In the genomic region with DNA sequence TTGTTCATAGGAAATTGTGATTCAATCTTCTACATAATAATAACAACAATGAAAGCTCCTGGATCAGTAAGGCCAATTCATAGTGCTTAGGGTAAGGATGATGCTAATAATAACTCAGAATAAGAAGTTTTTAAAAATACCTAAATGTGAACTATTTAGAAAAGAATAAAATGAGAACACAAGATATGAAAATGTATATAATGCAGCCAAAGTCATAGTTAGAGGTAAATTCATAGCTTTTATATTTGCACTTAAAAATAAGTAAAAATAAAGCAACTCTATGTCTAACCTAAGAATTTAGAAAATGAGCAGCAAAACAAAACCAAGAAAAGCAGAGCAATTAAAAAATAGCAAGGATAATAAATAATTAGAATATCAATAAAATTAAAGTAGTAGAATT, we compare ENCODE assay signal across 20 cellular contexts.
"Had no signal": no experiment of that assay in that cellular context is flagged by ENCODE, and none has a peak within 500 bp of the region (broad histone marks: within the 10 kb centered on the region; RNA-seq: fewer than 3 reads in every experiment).

No MANE protein-coding gene starts in this region.

- H3K4me3 ChIP-seq: MG63, SJCRH30 had no signal

- H3K4me1 Mint-ChIP-seq: IgD-negative memory B cell had no signal

- H3K27me3 ChIP-seq: MG63, SJCRH30 had no signal

- H3K9me3 ChIP-seq: SJCRH30 had no signal

- FAIRE-seq: HTR-8/SVneo had no signal

- H3K36me3 ChIP-seq: MG63, SJCRH30 had no signal

- H3K4me3 Mint-ChIP-seq: IgD-negative memory B cell had no signal

- H3K27ac ChIP-seq: HL-60, SJCRH30 had no signal

- H3K27ac Mint-ChIP-seq: IgD-negative memory B cell had no signal

- DNase-seq: KBM-7, MG63, NCI-H1092, NCI-H1105 treated with DMSO at 0.1 percent for 48 hours, NCI-H1436, NCI-H187, NCI-H2029, NCI-H2081 treated with DMSO at 0.1 percent for 48 hours, NCI-H2171, NCI-H226, NCI-H446, NCI-H510A, NCI-H524 treated with DMSO at 0.1 percent for 48 hours, NCI-H69, NCI-H774, SHP77 treated with DMSO at 0.1 percent for 48 hours, SJCRH30 had no signal
